1 cellular context compared by ENCODE assay signal in genomic region chr12:118055865-118056773, GRCh38.
TF ChIP-seq lines count a peak whose summit lies in the region.

No MANE protein-coding gene starts in this region.

TF ChIP-seq in HepG2, 621 proteins besides CTCF, POLR2A, EP300 and RAD21 (continued from another document and continues in another):
- TF ChIP-seq PRDM4 (CRISPR knock-in tag; IDR thresholded peaks at IDR 0.05; ENCODE audit: borderline replicate concordance) (no peak), ATF7 (IDR thresholded peaks at IDR 0.05) (no peak), ATF7 (CRISPR knock-in tag; IDR thresholded peaks at IDR 0.05) (no peak), REST (IDR thresholded peaks at IDR 0.05; ENCODE audit: borderline replicate concordance in 1 of 2, low read depth in 1 of 2, low read length in 2 of 2) (no peak), ZNF512B (CRISPR knock-in tag; IDR thresholded peaks at IDR 0.05; ENCODE audit: borderline replicate concordance) (peak; percentile 33; the same call in 1 of the 2 replicates), SATB2 (CRISPR knock-in tag; IDR thresholded peaks at IDR 0.05) (peak; percentile 34; the same call in 1 of the 2 replicates), ZNF609 (CRISPR knock-in tag; IDR thresholded peaks at IDR 0.05; ENCODE audit: borderline replicate concordance) (peak; percentile 43; the same call in 1 of the 2 replicates), ZNF230 (CRISPR knock-in tag; IDR thresholded peaks at IDR 0.05) (no peak), KLF11 (CRISPR knock-in tag; IDR thresholded peaks at IDR 0.05) (no peak), ELF1 (CRISPR knock-in tag; IDR thresholded peaks at IDR 0.05) (no peak), ZBTB43 (CRISPR knock-in tag; conservative IDR thresholded peaks at IDR 0.05) (no peak), ZNF33A (CRISPR knock-in tag; IDR thresholded peaks at IDR 0.05; ENCODE audit: borderline replicate concordance) (no peak), CHCHD3 (CRISPR knock-in tag; IDR thresholded peaks at IDR 0.05) (no peak), DNMT1 (CRISPR knock-in tag; IDR thresholded peaks at IDR 0.05) (no peak), FOXJ3 (CRISPR knock-in tag; IDR thresholded peaks at IDR 0.05; ENCODE audit: borderline replicate concordance) (peak; percentile 35; the same call in 1 of the 2 replicates), TRAFD1 (CRISPR knock-in tag; IDR thresholded peaks at IDR 0.05; ENCODE audit: borderline replicate concordance) (no peak), ZKSCAN8 (CRISPR knock-in tag; IDR thresholded peaks at IDR 0.05; ENCODE audit: borderline replicate concordance) (no peak), REL (CRISPR knock-in tag; conservative IDR thresholded peaks at IDR 0.05) (no peak), HOXA3 (CRISPR knock-in tag; IDR thresholded peaks at IDR 0.05) (no peak), SAP130 (CRISPR knock-in tag; IDR thresholded peaks at IDR 0.05; ENCODE audit: low read depth) (peak; percentile 75), ZNF281 (CRISPR knock-in tag; IDR thresholded peaks at IDR 0.05; ENCODE audit: borderline replicate concordance) (no peak), MXD1 (CRISPR knock-in tag; IDR thresholded peaks at IDR 0.05) (no peak), NFIC (IDR thresholded peaks at IDR 0.05; ENCODE audit: low read length) (no peak), RARG (CRISPR knock-in tag; IDR thresholded peaks at IDR 0.05; ENCODE audit: low read depth) (no peak), MEIS2 (CRISPR knock-in tag; IDR thresholded peaks at IDR 0.05) (no peak)
